ENCODE assay signal across 10 cellular contexts in the genomic region with DNA sequence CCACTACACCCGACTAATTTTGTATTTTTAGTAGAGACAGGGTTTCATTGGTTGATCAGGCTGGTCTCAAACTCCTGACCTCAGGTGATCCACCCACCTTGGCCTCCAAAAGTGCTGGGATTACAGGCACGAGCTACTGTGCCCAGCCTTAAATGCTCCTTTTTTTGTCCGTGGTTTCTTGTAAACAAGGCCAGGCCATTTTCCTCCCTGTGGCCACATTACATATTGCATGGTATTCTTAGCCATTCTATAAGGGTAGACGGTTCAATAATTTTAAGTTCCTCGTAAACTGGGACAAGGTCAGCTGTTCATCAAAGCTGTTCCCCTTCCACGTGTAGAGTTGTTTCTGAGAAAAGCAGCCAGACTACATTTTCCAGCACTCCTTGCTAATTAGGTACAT. TPM values are rescaled to one million over a fixed set of nuclear protein-coding genes. Genes with fewer than 3 reads are reported as not detected.
DNase-seq lines count a peak whose midpoint lies in the region; ATAC-seq and TF ChIP-seq lines count a peak whose summit lies in the region.
"Had no signal": no experiment of that assay in that cellular context is flagged by ENCODE, and none has a peak within 500 bp of the region (broad histone marks: within the 10 kb centered on the region; RNA-seq: fewer than 3 reads in every experiment).

No MANE protein-coding gene starts in this region.

- peak overlapping the region in 7 of 8 donors; percentile 58 to 90 (median 83) for H3K4me3 Mint-ChIP-seq in naive B cell

- no peaks in the 10 kb centered on the region for H3K36me3 ChIP-seq in body of pancreas (replicated peaks in 1 of 2; ENCODE audit: insufficient read depth in 1 of 2, low read depth in 2 of 2)

- H3K27me3 Mint-ChIP-seq in naive B cell = peaks cover 0 to 12% (median 0%) of the 10 kb centered on the region in 3 donors

- no peak for ATAC-seq in body of pancreas
- peak; percentile 10 for ATAC-seq in naive B cell (ENCODE audit: low read depth in 2 of 2)
- no peak for ATAC-seq in HG03095 (IDR thresholded peaks at IDR 0.05; ENCODE audit: unreplicated experiment)
- ATAC-seq: stimulated activated naive CD8-positive, alpha-beta T cell treated with anti-CD3 and anti-CD28 coated beads, Interleukin-15, Interleukin-2, amounts not matched to agents 100 U/mL and 50 U/mL, for 24 hours had no signal

- intact Hi-C loops in body of pancreas (cut with DNase I) = no loop called here

- H3K27ac ChIP-seq in body of pancreas (no peak overlapping the region), RWPE1 (no peak overlapping the region)

- H3K27me3 ChIP-seq in body of pancreas = no peaks in the 10 kb centered on the region

- 37 to 55% methylated on average over 6 of the region's 6 CpGs for WGBS in body of pancreas, 2 donors

- H3K27ac Mint-ChIP-seq in naive B cell = peak overlapping the region in 1 of 6 donors; percentile 87

- POLR2A ChIA-PET in RWPE1 (lab: Yijun Ruan, JAX; ENCODE audit: low non-redundant PET) = no interaction called here

- H3K9me3 ChIP-seq in body of pancreas = no peaks in the 10 kb centered on the region

- H3K4me1 Mint-ChIP-seq in naive B cell = peaks cover 28 to 43% (median 39%) of the 10 kb centered on the region in 3 donors

- H3K4me1 ChIP-seq in body of pancreas = peaks cover 16% of the 10 kb centered on the region

- H3K9me3 Mint-ChIP-seq in naive B cell = peaks cover 0 to 3% (median 0%) of the 10 kb centered on the region in 7 donors

- DNase-seq in CD1c-positive myeloid dendritic cell (ENCODE audit: extremely low spot score) = peak; percentile 45
- peak; percentile 52 for DNase-seq in HT-29 (ENCODE audit: low spot score)
- no peak for DNase-seq in body of pancreas
- DNase-seq in naive B cell = peak; percentile 7
- DNase-seq in stimulated activated CD4-positive, alpha-beta T cell treated with anti-CD3 and anti-CD28 coated beads, Interleukin-1b, Interleukin-23, amount 100 ng/mL, for 48 hours = no peak
- no peak for DNase-seq in T-helper 1 cell
- no peak for DNase-seq in RWPE1 (ENCODE audit: low spot score)
- DNase-seq: stimulated activated naive CD8-positive, alpha-beta T cell treated with anti-CD3 and anti-CD28 coated beads, Interleukin-15, Interleukin-2, amounts not matched to agents 100 U/mL and 50 U/mL, for 24 hours had no signal

- TF ChIP-seq POLR2A in body of pancreas (IDR thresholded peaks at IDR 0.05) = no peak

- CTCF ChIA-PET in RWPE1 (lab: Yijun Ruan, JAX) = interaction anchor here (0.6 to 1.4 kb wide), 2 partner anchors 8 to 79 kb away, joined by 3 to 5 read pairs; no protein-coding TSS in a partner anchor

- peak in 4 of 7 experiments; percentile 13 to 20 (median 18) for TF ChIP-seq CTCF in body of pancreas (IDR thresholded peaks at IDR 0.05)
- no peak; the same call in 1 of the 2 replicates for TF ChIP-seq CTCF in RWPE1 (conservative IDR thresholded peaks at IDR 0.05; ENCODE audit: low read depth)

- H3K36me3 Mint-ChIP-seq in naive B cell = no peaks in the 10 kb centered on the region

- H3K4me3 ChIP-seq in body of pancreas = no peak overlapping the region

RNA-seq across cellular contexts. Expression of gene LUZP1, which starts 10.3 kb away (rescaled TPM):
- total RNA-seq in HT-29 (2014; rRNA removed; shearing (Covaris generic)) = 14.4 and 16.4 TPM in 2 replicates
- 1 to 10 TPM; 4.6 to 8.0 TPM for total RNA-seq in body of pancreas
- polyA plus RNA-seq in naive B cell (ENCODE audit: low read depth in 6 of 6) = 10 to 100 TPM in 1 of 6 donors, 1 to 10 TPM in 5; 1.3 to 14.1 (median 7.0) TPM

RNA-seq across cellular contexts. Expression of gene HTR1D, which starts 38.4 kb away (rescaled TPM):
- 0.83 and 1.0 TPM in 2 replicates for total RNA-seq in HT-29 (2014; rRNA removed; shearing (Covaris generic))
- total RNA-seq in body of pancreas = not detected
- polyA plus RNA-seq in naive B cell (ENCODE audit: low read depth in 6 of 6) = not detected
- total RNA-seq: cardiac septum had no signal

Comparison
In these comparisons a context has a peak if more than half of its experiments do, and no peak if none do; other contexts are left out.
1. DNase-seq: peak in CD1c-positive myeloid dendritic cell (single experiment), HT-29 (single experiment) and naive B cell (single experiment); none in body of pancreas (0 of 4), stimulated activated CD4-positive, alpha-beta T cell treated with anti-CD3 and anti-CD28 coated beads, Interleukin-1b, Interleukin-23, amount 100 ng/mL, for 48 hours (single experiment), T-helper 1 cell (0 of 5) and RWPE1 (single experiment).
2. ATAC-seq: peak in naive B cell (2 of 2); none in body of pancreas (single experiment) and HG03095 (single experiment).